In the genomic region with DNA sequence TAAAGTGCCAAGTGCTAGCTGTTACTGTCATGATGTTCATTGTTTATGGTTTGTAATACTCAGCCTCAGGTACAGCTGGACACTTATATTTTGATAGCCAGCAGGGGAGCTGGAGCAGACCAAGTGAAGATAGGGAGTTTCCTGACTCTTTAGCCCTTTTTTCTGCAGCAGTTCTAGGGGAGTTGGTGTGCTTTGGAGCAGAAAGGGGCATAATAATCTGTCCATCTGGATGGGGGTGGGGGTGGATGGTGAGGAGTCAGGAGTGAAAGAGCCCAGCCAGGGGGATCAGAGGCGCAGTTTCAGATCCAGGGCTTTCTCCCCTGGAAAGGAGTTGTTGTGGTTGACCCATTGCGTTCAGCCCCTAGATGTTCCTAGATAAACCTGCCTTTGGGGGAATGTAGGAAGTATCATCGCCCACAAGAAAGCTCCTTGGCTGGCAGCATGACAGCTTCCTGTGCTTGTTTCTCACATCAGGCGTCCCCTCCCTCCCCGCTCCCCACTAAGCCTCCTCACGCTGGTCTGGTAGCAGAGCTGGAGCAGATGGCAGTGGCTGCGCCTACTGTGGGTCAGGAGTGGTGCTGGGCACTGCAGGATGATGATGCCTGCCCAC, we compare ENCODE assay signal across 8 cellular contexts.
DNase-seq lines count a peak whose midpoint lies in the region; ATAC-seq lines count a peak whose summit lies in the region.

No MANE protein-coding gene starts in this region.

- peak; percentile 91 to 96 for DNase-seq in NCI-H524 (lab: John Stamatoyannopoulos, UW)
- DNase-seq in activated T-helper 1 cell treated with anti-CD3 and anti-CD28 coated beads, Interleukin-2, amount 50 U/mL, for 16 hours (ENCODE audit: low read depth in 1 of 2, low spot score in 1 of 2) = peak; percentile 30 to 45
- DNase-seq in glomerular visceral epithelial cell (ENCODE audit: extremely low spot score) = peak; percentile 27
- peak; percentile 49 for DNase-seq in stimulated activated CD4-positive, alpha-beta T cell treated with anti-CD3 and anti-CD28 coated beads, Interleukin-4, amount 100 ng/mL, for 24 hours
- DNase-seq in NAMALWA (ENCODE audit: low spot score) = no peak
- no peak for DNase-seq in globus pallidus (ENCODE audit: low spot score)

- no peak for ATAC-seq in GM21381 (IDR thresholded peaks at IDR 0.05; ENCODE audit: unreplicated experiment)
- no peak for ATAC-seq in HG03565 (IDR thresholded peaks at IDR 0.05; ENCODE audit: unreplicated experiment)

Comparison
In these comparisons a context has a peak if more than half of its experiments do, and no peak if none do; other contexts are left out.
1. DNase-seq: peak in NCI-H524 (2 of 2), activated T-helper 1 cell treated with anti-CD3 and anti-CD28 coated beads, Interleukin-2, amount 50 U/mL, for 16 hours (2 of 2), glomerular visceral epithelial cell (single experiment) and stimulated activated CD4-positive, alpha-beta T cell treated with anti-CD3 and anti-CD28 coated beads, Interleukin-4, amount 100 ng/mL, for 24 hours (single experiment); none in NAMALWA (single experiment) and globus pallidus (single experiment).